In the genomic region with DNA sequence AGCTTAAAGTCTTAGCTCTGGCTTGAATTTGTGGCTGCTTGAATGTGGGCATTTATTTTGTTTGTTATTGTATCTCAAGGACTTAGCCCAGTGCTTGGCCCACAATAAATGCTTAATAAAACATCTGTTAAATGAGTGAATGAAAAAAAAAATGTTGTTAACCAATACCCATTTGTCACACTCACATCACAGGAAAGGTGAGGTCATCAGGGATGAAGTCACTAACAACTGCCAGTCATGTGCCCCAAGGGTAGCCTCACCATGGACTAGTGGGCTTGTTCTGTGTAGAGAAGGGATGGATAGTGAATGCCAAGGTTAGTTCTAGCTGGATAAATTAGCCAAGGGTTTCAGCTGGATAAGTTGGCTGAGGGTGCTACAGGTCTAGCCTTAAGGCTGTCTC, we compare ENCODE assay signal across 9 cellular contexts. TPM values are rescaled to one million over a fixed set of nuclear protein-coding genes. Genes with fewer than 3 reads are reported as not detected.
A peak's percentile ranks its signal among the peaks of the same experiment; 100 is the strongest.
DNase-seq lines count a peak whose midpoint lies in the region; ATAC-seq and TF ChIP-seq lines count a peak whose summit lies in the region.
"Had no signal": no experiment of that assay in that cellular context is flagged by ENCODE, and none has a peak within 500 bp of the region (broad histone marks: within the 10 kb centered on the region; RNA-seq: fewer than 3 reads in every experiment).

No MANE protein-coding gene starts in this region.

- POLR2A ChIA-PET in activated B cell treated with CpG ODN at 0.5 μM for 24 hours (lab: Charles Lee), result interaction anchor here (1.5 to 4.2 kb wide), 2 partner anchors 23 to 61 kb away, joined by 5 to 54 read pairs; a partner anchor contains a TSS

- peak overlapping the region; percentile 7 for H3K4me3 Mint-ChIP-seq in activated B cell treated with CpG ODN at 0.5 μM for 24 hours
- no peak overlapping the region for H3K4me3 Mint-ChIP-seq in stimulated activated memory B cell treated with anti-CD40 and anti-IgM and Interleukin-4, amounts not matched to agents 10 μg/mL and 1 μg/mL and 100 μg/mL, for 72 hours

- H3K36me3 Mint-ChIP-seq in activated B cell treated with CpG ODN at 0.5 μM for 24 hours (ENCODE audit: low read depth), result peaks cover 49% of the 10 kb centered on the region
- peaks cover 35% of the 10 kb centered on the region for H3K36me3 Mint-ChIP-seq in stimulated activated memory B cell treated with anti-CD40 and anti-IgM and Interleukin-4, amounts not matched to agents 10 μg/mL and 1 μg/mL and 100 μg/mL, for 72 hours

- peak overlapping the region; percentile 46 for H3K27ac Mint-ChIP-seq in activated B cell treated with CpG ODN at 0.5 μM for 24 hours
- H3K27ac Mint-ChIP-seq in stimulated activated memory B cell treated with anti-CD40 and anti-IgM and Interleukin-4, amounts not matched to agents 10 μg/mL and 1 μg/mL and 100 μg/mL, for 72 hours, result no peak overlapping the region

- DNase-seq in activated effector memory CD4-positive, alpha-beta T cell treated with anti-CD3 and anti-CD28 coated beads, Interleukin-2, amount 50 U/mL, for 16 hours, result peak; percentile 68
- no peak for DNase-seq in activated effector memory CD4-positive, alpha-beta T cell treated with Interleukin-2 at 50 U/mL for 16 hours
- no peak for DNase-seq in activated B cell treated with CpG ODN at 0.5 μM for 24 hours
- DNase-seq in erythroblast (lab: John Stamatoyannopoulos, UW), result peak; percentile 44 to 82
- peak; percentile 35 for DNase-seq in stimulated activated naive CD8-positive, alpha-beta T cell treated with anti-CD3 and anti-CD28 coated beads, Interleukin-15, Interleukin-2, amounts not matched to agents 100 U/mL and 50 U/mL, for 24 hours
- DNase-seq in inferior parietal cortex (ENCODE audit: extremely low spot score), result no peak
- DNase-seq in SK-N-DZ (ENCODE audit: low spot score), result no peak

- TF ChIP-seq POLR2A in erythroblast (IDR thresholded peaks at IDR 0.05; ENCODE audit: low read length), result no peak

- intact Hi-C loops in activated B cell treated with CpG ODN at 0.5 μM for 24 hours (cut with micrococcal nuclease), result no loop called here

- ATAC-seq in activated B cell treated with CpG ODN at 0.5 μM for 24 hours (ENCODE audit: low read depth), result no peak
- ATAC-seq in stimulated activated naive CD8-positive, alpha-beta T cell treated with anti-CD3 and anti-CD28 coated beads, Interleukin-15, Interleukin-2, amounts not matched to agents 100 U/mL and 50 U/mL, for 24 hours, result peak; percentile 24
- no peak for ATAC-seq in stimulated activated memory B cell treated with anti-CD40 and anti-IgM and Interleukin-4, amounts not matched to agents 10 μg/mL and 1 μg/mL and 100 μg/mL, for 72 hours

- CTCF ChIA-PET in activated B cell treated with CpG ODN at 0.5 μM for 24 hours (lab: Charles Lee), result no interaction called here

- H3K27me3 Mint-ChIP-seq in activated B cell treated with CpG ODN at 0.5 μM for 24 hours, result no peaks in the 10 kb centered on the region
- no peaks in the 10 kb centered on the region for H3K27me3 Mint-ChIP-seq in stimulated activated memory B cell treated with anti-CD40 and anti-IgM and Interleukin-4, amounts not matched to agents 10 μg/mL and 1 μg/mL and 100 μg/mL, for 72 hours

- TF ChIP-seq CTCF in activated B cell treated with CpG ODN at 0.5 μM for 24 hours (IDR thresholded peaks at IDR 0.05), result no peak

- H3K9me3 Mint-ChIP-seq in activated B cell treated with CpG ODN at 0.5 μM for 24 hours, result no peaks in the 10 kb centered on the region
- no peaks in the 10 kb centered on the region for H3K9me3 Mint-ChIP-seq in stimulated activated memory B cell treated with anti-CD40 and anti-IgM and Interleukin-4, amounts not matched to agents 10 μg/mL and 1 μg/mL and 100 μg/mL, for 72 hours

- H3K4me1 Mint-ChIP-seq in activated B cell treated with CpG ODN at 0.5 μM for 24 hours, result peaks cover 50% of the 10 kb centered on the region
- H3K4me1 Mint-ChIP-seq in stimulated activated memory B cell treated with anti-CD40 and anti-IgM and Interleukin-4, amounts not matched to agents 10 μg/mL and 1 μg/mL and 100 μg/mL, for 72 hours, result peaks cover 41% of the 10 kb centered on the region

RNA-seq across cellular contexts. Expression of a gene that starts 3.0 kb away (rescaled TPM):
- 78.9 and 82.3 TPM in 2 replicates for total RNA-seq in activated B cell treated with CpG ODN at 0.5 μM for 24 hours
- polyA plus RNA-seq in SK-N-DZ (2014; cell fraction: cytosol; rRNA removed), result 28.0 and 32.1 TPM in 2 replicates
- polyA plus RNA-seq in SK-N-DZ (2014; cell fraction: nucleus; rRNA removed), result 44.1 and 52.2 TPM in 2 replicates

RNA-seq across cellular contexts. Expression of a gene that starts 10.8 kb away (rescaled TPM):
- 6.3 and 10.0 TPM in 2 replicates for total RNA-seq in activated B cell treated with CpG ODN at 0.5 μM for 24 hours
- polyA plus RNA-seq in SK-N-DZ (2014; cell fraction: cytosol; rRNA removed), result not detected in 2 replicates
- polyA plus RNA-seq in SK-N-DZ (2014; cell fraction: nucleus; rRNA removed), result 8.6 and 9.3 TPM in 2 replicates
- total RNA-seq: SJSA1 had no signal

RNA-seq across cellular contexts. Expression of a gene that starts 22.0 kb away (rescaled TPM):
- 74.7 and 75.2 TPM in 2 replicates for total RNA-seq in activated B cell treated with CpG ODN at 0.5 μM for 24 hours
- 124 and 127 TPM in 2 replicates for polyA plus RNA-seq in SK-N-DZ (2014; cell fraction: cytosol; rRNA removed)
- polyA plus RNA-seq in SK-N-DZ (2014; cell fraction: nucleus; rRNA removed), result 55.6 and 71.4 TPM in 2 replicates

RNA-seq across cellular contexts. Expression of a gene that starts 50.9 kb away (rescaled TPM):
- total RNA-seq in activated B cell treated with CpG ODN at 0.5 μM for 24 hours, result 30.1 and 32.8 TPM in 2 replicates
- polyA plus RNA-seq in SK-N-DZ (2014; cell fraction: cytosol; rRNA removed), result 2.5 and 10.9 TPM in 2 replicates
- polyA plus RNA-seq in SK-N-DZ (2014; cell fraction: nucleus; rRNA removed), result 11.3 and 12.7 TPM in 2 replicates

RNA-seq across cellular contexts. Expression of a gene that starts 58.1 kb away (rescaled TPM):
- 12.7 and 14.4 TPM in 2 replicates for total RNA-seq in activated B cell treated with CpG ODN at 0.5 μM for 24 hours
- polyA plus RNA-seq in SK-N-DZ (2014; cell fraction: cytosol; rRNA removed), result 10.4 and 13.3 TPM in 2 replicates
- polyA plus RNA-seq in SK-N-DZ (2014; cell fraction: nucleus; rRNA removed), result 60.1 and 81.9 TPM in 2 replicates

Comparison
In these comparisons a context has a peak if more than half of its experiments do, and no peak if none do; other contexts are left out.
1. DNase-seq: peak in activated effector memory CD4-positive, alpha-beta T cell treated with anti-CD3 and anti-CD28 coated beads, Interleukin-2, amount 50 U/mL, for 16 hours (single experiment), erythroblast (2 of 2) and stimulated activated naive CD8-positive, alpha-beta T cell treated with anti-CD3 and anti-CD28 coated beads, Interleukin-15, Interleukin-2, amounts not matched to agents 100 U/mL and 50 U/mL, for 24 hours (single experiment); none in activated effector memory CD4-positive, alpha-beta T cell treated with Interleukin-2 at 50 U/mL for 16 hours (single experiment), activated B cell treated with CpG ODN at 0.5 μM for 24 hours (single experiment), inferior parietal cortex (single experiment) and SK-N-DZ (single experiment).